Comparison of ENCODE assay signal across 9 cellular contexts in the genomic region with DNA sequence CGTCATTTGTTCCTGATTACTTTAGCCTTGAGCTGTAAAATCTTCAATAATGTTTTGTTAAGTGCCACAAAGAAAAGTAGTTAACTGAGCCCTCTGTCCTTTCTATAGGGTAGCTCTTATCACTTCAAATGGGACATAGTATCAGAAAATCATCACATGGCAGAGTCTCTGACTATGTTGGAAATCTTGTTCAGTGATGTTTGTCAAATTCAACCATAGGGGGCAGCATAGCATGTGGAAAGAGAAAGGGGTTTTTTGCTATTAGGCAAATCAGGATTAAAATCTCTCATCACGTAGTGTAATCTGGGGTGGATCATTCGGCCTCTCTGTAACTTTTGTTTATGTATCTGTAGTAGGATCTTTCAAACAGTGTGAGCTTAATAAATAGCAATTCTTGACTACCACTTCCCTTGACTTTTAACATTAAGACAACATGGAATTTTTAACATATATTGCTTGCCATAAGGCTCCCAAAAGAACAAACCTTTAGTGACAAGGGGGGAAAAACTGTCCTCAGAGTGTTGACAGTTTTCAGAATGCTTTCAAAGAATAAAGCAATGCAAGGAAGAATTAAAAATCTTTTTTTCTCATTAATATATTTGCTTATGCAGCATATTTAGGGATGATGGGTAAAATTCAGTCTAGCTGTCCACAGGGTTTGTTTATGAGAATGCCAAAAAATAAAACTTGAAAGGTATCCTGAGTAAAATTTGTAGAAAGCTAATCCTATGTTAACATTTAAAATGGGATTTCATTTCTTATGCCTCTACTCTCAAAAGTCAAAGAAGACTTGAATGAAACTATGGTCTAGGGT.
A peak's percentile ranks its signal among the peaks of the same experiment; 100 is the strongest.
DNase-seq lines count a peak whose midpoint lies in the region; ATAC-seq, FAIRE-seq and TF ChIP-seq lines count a peak whose summit lies in the region.
"Had no signal": no experiment of that assay in that cellular context is flagged by ENCODE, and none has a peak within 500 bp of the region (broad histone marks: within the 10 kb centered on the region; RNA-seq: fewer than 3 reads in every experiment).

No MANE protein-coding gene starts in this region.

- TF ChIP-seq CTCF in heart left ventricle (IDR thresholded peaks at IDR 0.05) = peak; percentile 27 to 63 (median 48)
- TF ChIP-seq CTCF in spleen (IDR thresholded peaks at IDR 0.05 in 8 of 11, conservative IDR thresholded peaks at IDR 0.05 in 3 of 11) = peak in 9 of 11 experiments; percentile 17 to 62 (median 54)

- WGBS in heart left ventricle, 4 donors = 65 to 84% (median 73%) methylated on average over 3 of the region's 3 CpGs
- WGBS in spleen, 5 donors = 62 to 76% (median 75%) methylated on average over 3 of the region's 3 CpGs

- intact Hi-C loops in heart left ventricle (cut with DNase I) (no loop called here), Right ventricle myocardium superior (cut with DNase I) (no loop called here), spleen (cut with DNase I; ENCODE audit: low total_unique reads) (no loop called here)
- intact Hi-C loops in activated T-helper 1 cell treated with anti-CD3 and anti-CD28 coated beads, Interleukin-12 subunit alpha, Interleukin-12 subunit beta, Interleukin-2, Interleukin-4 antibody, amounts not matched to agents 30 ng/mL and 10 ng/mL and 1 ng/mL, durations not matched to agents 14 hours and 24 hours and 36 hours (cut with micrococcal nuclease) = loop anchor here (1.0 kb wide), 3 partner anchors 93 to 327 kb away; no protein-coding TSS in a partner anchor

- DNase-seq in heart left ventricle (no peak), Right ventricle myocardium superior (no peak), glomerular visceral epithelial cell (ENCODE audit: extremely low spot score) (peak; percentile 29), spleen (no peak)
- DNase-seq in Jurkat, Clone E6-1 (ENCODE audit: low read depth, low spot score) = peak; percentile 47
- DNase-seq in activated T-helper 1 cell treated with anti-CD3 and anti-CD28 coated beads, Interleukin-12 subunit alpha, Interleukin-12 subunit beta, Interleukin-2, Interleukin-4 antibody, amounts not matched to agents 30 ng/mL and 10 ng/mL and 1 ng/mL, durations not matched to agents 14 hours and 24 hours and 36 hours (ENCODE audit: low spot score) = no peak
- DNase-seq: stimulated activated naive B cell treated with anti-CD40 and anti-IgM and Interleukin-4, amounts not matched to agents 10 μg/mL and 1 μg/mL and 100 μg/mL, for 72 hours had no signal

- H3K9me3 ChIP-seq in heart left ventricle (no peaks in the 10 kb centered on the region), spleen (no peaks in the 10 kb centered on the region)

- no peak overlapping the region for H3K27ac Mint-ChIP-seq in activated T-helper 1 cell treated with anti-CD3 and anti-CD28 coated beads, Interleukin-12 subunit alpha, Interleukin-12 subunit beta, Interleukin-2, Interleukin-4 antibody, amounts not matched to agents 30 ng/mL and 10 ng/mL and 1 ng/mL, durations not matched to agents 14 hours and 24 hours and 36 hours
- H3K27ac Mint-ChIP-seq: stimulated activated naive B cell treated with anti-CD40 and anti-IgM and Interleukin-4, amounts not matched to agents 10 μg/mL and 1 μg/mL and 100 μg/mL, for 72 hours had no signal

- H3K36me3 ChIP-seq in heart left ventricle = peaks cover 0 to 7% (median 0%) of the 10 kb centered on the region in 9 donors
- H3K36me3 ChIP-seq in spleen = peaks cover 0 to 21% (median 0%) of the 10 kb centered on the region in 6 donors

- H3K36me3 Mint-ChIP-seq in activated T-helper 1 cell treated with anti-CD3 and anti-CD28 coated beads, Interleukin-12 subunit alpha, Interleukin-12 subunit beta, Interleukin-2, Interleukin-4 antibody, amounts not matched to agents 30 ng/mL and 10 ng/mL and 1 ng/mL, durations not matched to agents 14 hours and 24 hours and 36 hours (ENCODE audit: low read depth) = peaks cover 10% of the 10 kb centered on the region

- TF ChIP-seq POLR2A in heart left ventricle (IDR thresholded peaks at IDR 0.05) = no peak
- no peak for TF ChIP-seq POLR2A in spleen (IDR thresholded peaks at IDR 0.05)

- ATAC-seq in heart left ventricle = no peak
- ATAC-seq in Right ventricle myocardium superior (ENCODE audit: poor library complexity) = no peak
- no peak for ATAC-seq in HG02884 (IDR thresholded peaks at IDR 0.05; ENCODE audit: unreplicated experiment)

- H3K4me3 ChIP-seq in heart left ventricle (no peak overlapping the region), spleen (no peak overlapping the region)
- H3K4me3 ChIP-seq in Jurkat, Clone E6-1 (ENCODE audit: low read length) = no peak overlapping the region

- peaks cover 18% of the 10 kb centered on the region for H3K4me1 Mint-ChIP-seq in activated T-helper 1 cell treated with anti-CD3 and anti-CD28 coated beads, Interleukin-12 subunit alpha, Interleukin-12 subunit beta, Interleukin-2, Interleukin-4 antibody, amounts not matched to agents 30 ng/mL and 10 ng/mL and 1 ng/mL, durations not matched to agents 14 hours and 24 hours and 36 hours (ENCODE audit: low read depth)

- H3K27me3 Mint-ChIP-seq in activated T-helper 1 cell treated with anti-CD3 and anti-CD28 coated beads, Interleukin-12 subunit alpha, Interleukin-12 subunit beta, Interleukin-2, Interleukin-4 antibody, amounts not matched to agents 30 ng/mL and 10 ng/mL and 1 ng/mL, durations not matched to agents 14 hours and 24 hours and 36 hours (ENCODE audit: insufficient read depth) = no peaks in the 10 kb centered on the region
- H3K27me3 Mint-ChIP-seq: stimulated activated naive B cell treated with anti-CD40 and anti-IgM and Interleukin-4, amounts not matched to agents 10 μg/mL and 1 μg/mL and 100 μg/mL, for 72 hours had no signal

- peak; percentile 29 for FAIRE-seq in TTC549 (lab: Jason Lieb, UNC)

- no peaks in the 10 kb centered on the region for H3K9me3 Mint-ChIP-seq in activated T-helper 1 cell treated with anti-CD3 and anti-CD28 coated beads, Interleukin-12 subunit alpha, Interleukin-12 subunit beta, Interleukin-2, Interleukin-4 antibody, amounts not matched to agents 30 ng/mL and 10 ng/mL and 1 ng/mL, durations not matched to agents 14 hours and 24 hours and 36 hours
- H3K9me3 Mint-ChIP-seq: stimulated activated naive B cell treated with anti-CD40 and anti-IgM and Interleukin-4, amounts not matched to agents 10 μg/mL and 1 μg/mL and 100 μg/mL, for 72 hours had no signal

- H3K4me1 ChIP-seq in heart left ventricle = no peaks in the 10 kb centered on the region
- H3K4me1 ChIP-seq in spleen = peaks cover 0 to 7% (median 0%) of the 10 kb centered on the region in 6 donors

- no peak overlapping the region for H3K4me3 Mint-ChIP-seq in activated T-helper 1 cell treated with anti-CD3 and anti-CD28 coated beads, Interleukin-12 subunit alpha, Interleukin-12 subunit beta, Interleukin-2, Interleukin-4 antibody, amounts not matched to agents 30 ng/mL and 10 ng/mL and 1 ng/mL, durations not matched to agents 14 hours and 24 hours and 36 hours
- H3K4me3 Mint-ChIP-seq: stimulated activated naive B cell treated with anti-CD40 and anti-IgM and Interleukin-4, amounts not matched to agents 10 μg/mL and 1 μg/mL and 100 μg/mL, for 72 hours had no signal

- H3K27ac ChIP-seq in heart left ventricle = no peak overlapping the region
- no peak overlapping the region for H3K27ac ChIP-seq in spleen

- H3K27me3 ChIP-seq in heart left ventricle = no peaks in the 10 kb centered on the region
- no peaks in the 10 kb centered on the region for H3K27me3 ChIP-seq in spleen (replicated peaks in 1 of 7)

Comparison
In these comparisons a context has a peak if more than half of its experiments do, and no peak if none do; other contexts are left out.
1. DNase-seq: peak in Jurkat, Clone E6-1 (single experiment) and glomerular visceral epithelial cell (single experiment); none in heart left ventricle (0 of 5), Right ventricle myocardium superior (single experiment), spleen (single experiment) and activated T-helper 1 cell treated with anti-CD3 and anti-CD28 coated beads, Interleukin-12 subunit alpha, Interleukin-12 subunit beta, Interleukin-2, Interleukin-4 antibody, amounts not matched to agents 30 ng/mL and 10 ng/mL and 1 ng/mL, durations not matched to agents 14 hours and 24 hours and 36 hours (single experiment).